In the genomic region with DNA sequence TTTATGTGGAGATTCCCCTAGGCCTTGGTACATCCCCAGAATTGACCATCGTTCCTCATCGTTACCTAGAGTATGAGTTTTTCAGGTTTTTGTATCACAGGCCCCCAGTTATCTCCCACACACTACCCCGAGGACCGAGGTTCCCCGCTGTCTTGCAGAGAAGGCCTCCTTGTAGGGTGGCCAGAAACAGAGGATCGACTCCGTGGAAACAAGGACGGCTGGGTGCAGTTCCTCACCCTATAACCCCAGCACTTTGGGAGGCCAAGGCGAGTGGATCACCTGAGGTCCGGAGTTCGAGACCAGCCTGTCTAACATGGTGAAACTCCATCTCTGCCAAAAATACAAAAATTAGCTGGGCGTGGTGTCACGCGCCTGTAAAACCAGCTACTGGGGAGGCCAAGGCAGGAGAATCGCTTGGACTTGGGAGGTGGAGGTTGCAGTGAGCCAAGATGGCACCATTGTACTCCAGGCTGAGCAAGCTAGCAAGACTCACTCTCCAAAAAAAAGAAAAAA, we compare ENCODE assay signal across 8 cellular contexts. TPM values are rescaled to one million over a fixed set of nuclear protein-coding genes. Genes with fewer than 3 reads are reported as not detected.
DNase-seq lines count a peak whose midpoint lies in the region; ATAC-seq and TF ChIP-seq lines count a peak whose summit lies in the region.

No MANE protein-coding gene starts in this region.

- no peak for TF ChIP-seq CTCF in kidney epithelial cell (IDR thresholded peaks at IDR 0.05; ENCODE audit: insufficient read depth, low read length, poor library complexity, severe bottlenecking)

- H3K4me3 Mint-ChIP-seq in T-helper 1 cell treated with Interleukin-12 subunit alpha and Interleukin-12 subunit beta and Interleukin-4 antibody, amounts not matched to agents 30 μg/mL and 1 μg/mL, for 36 hours = peak overlapping the region; percentile 90
- H3K4me3 Mint-ChIP-seq in activated naive CD8-positive, alpha-beta T cell treated with anti-CD3 and anti-CD28 coated beads, Interleukin-2, amount 50 U/mL, for 24 hours = peak overlapping the region; percentile 91

- H3K9me3 Mint-ChIP-seq in T-helper 1 cell treated with Interleukin-12 subunit alpha and Interleukin-12 subunit beta and Interleukin-4 antibody, amounts not matched to agents 30 μg/mL and 1 μg/mL, for 36 hours = no peaks in the 10 kb centered on the region
- H3K9me3 Mint-ChIP-seq in activated naive CD8-positive, alpha-beta T cell treated with anti-CD3 and anti-CD28 coated beads, Interleukin-2, amount 50 U/mL, for 24 hours = no peaks in the 10 kb centered on the region

- DNase-seq in T-helper 1 cell (no peak), kidney epithelial cell (ENCODE audit: low read depth) (no peak), substantia nigra (lab: John Stamatoyannopoulos, UW) (no peak), HUDEP-2 (lab: John Stamatoyannopoulos, UW; ENCODE audit: unreplicated experiment in 76 of 76) (no peak)
- no peak for DNase-seq in activated naive CD8-positive, alpha-beta T cell treated with anti-CD3 and anti-CD28 coated beads, Interleukin-2, amount 50 U/mL, for 24 hours

- peaks cover 25% of the 10 kb centered on the region for H3K4me1 Mint-ChIP-seq in T-helper 1 cell treated with Interleukin-12 subunit alpha and Interleukin-12 subunit beta and Interleukin-4 antibody, amounts not matched to agents 30 μg/mL and 1 μg/mL, for 36 hours (ENCODE audit: low read depth)
- peaks cover 49% of the 10 kb centered on the region for H3K4me1 Mint-ChIP-seq in activated naive CD8-positive, alpha-beta T cell treated with anti-CD3 and anti-CD28 coated beads, Interleukin-2, amount 50 U/mL, for 24 hours

- H3K36me3 Mint-ChIP-seq in T-helper 1 cell treated with Interleukin-12 subunit alpha and Interleukin-12 subunit beta and Interleukin-4 antibody, amounts not matched to agents 30 μg/mL and 1 μg/mL, for 36 hours (ENCODE audit: low read depth) = peaks cover 2% of the 10 kb centered on the region
- peaks cover 4% of the 10 kb centered on the region for H3K36me3 Mint-ChIP-seq in activated naive CD8-positive, alpha-beta T cell treated with anti-CD3 and anti-CD28 coated beads, Interleukin-2, amount 50 U/mL, for 24 hours (ENCODE audit: low read depth)

- H3K27ac Mint-ChIP-seq in T-helper 1 cell treated with Interleukin-12 subunit alpha and Interleukin-12 subunit beta and Interleukin-4 antibody, amounts not matched to agents 30 μg/mL and 1 μg/mL, for 36 hours = peak overlapping the region; percentile 83
- peak overlapping the region; percentile 91 for H3K27ac Mint-ChIP-seq in activated naive CD8-positive, alpha-beta T cell treated with anti-CD3 and anti-CD28 coated beads, Interleukin-2, amount 50 U/mL, for 24 hours

- ATAC-seq in activated naive CD8-positive, alpha-beta T cell treated with anti-CD3 and anti-CD28 coated beads, Interleukin-2, amount 50 U/mL, for 24 hours = no peak
- ATAC-seq in GM21515 (IDR thresholded peaks at IDR 0.05; ENCODE audit: unreplicated experiment) (no peak), HG02870 (IDR thresholded peaks at IDR 0.05; ENCODE audit: unreplicated experiment) (no peak)

- no peaks in the 10 kb centered on the region for H3K36me3 ChIP-seq in kidney epithelial cell (ENCODE audit: control insufficient read depth, insufficient read depth, low read length)

- no peaks in the 10 kb centered on the region for H3K27me3 ChIP-seq in kidney epithelial cell (ENCODE audit: control insufficient read depth, insufficient read depth, low read length)

- H3K27ac ChIP-seq in substantia nigra (ENCODE audit: low read depth, low read length, poor library complexity, severe bottlenecking) = peak overlapping the region; percentile 82

- H3K27me3 Mint-ChIP-seq in T-helper 1 cell treated with Interleukin-12 subunit alpha and Interleukin-12 subunit beta and Interleukin-4 antibody, amounts not matched to agents 30 μg/mL and 1 μg/mL, for 36 hours (ENCODE audit: low read depth) = no peaks in the 10 kb centered on the region
- H3K27me3 Mint-ChIP-seq in activated naive CD8-positive, alpha-beta T cell treated with anti-CD3 and anti-CD28 coated beads, Interleukin-2, amount 50 U/mL, for 24 hours = no peaks in the 10 kb centered on the region

- peak overlapping the region; percentile 75 for H3K4me3 ChIP-seq in kidney epithelial cell (ENCODE audit: low read depth, low read length)

RNA-seq across cellular contexts. Expression of a gene that starts 0.7 kb away (rescaled TPM):
- 1.8 and 8.6 TPM in 2 replicates for total RNA-seq in kidney epithelial cell

RNA-seq across cellular contexts. Expression of a gene that starts 0.7 kb away (rescaled TPM):
- 167 and 178 TPM in 2 replicates for total RNA-seq in kidney epithelial cell

RNA-seq across cellular contexts. Expression of a gene that starts 20.6 kb away (rescaled TPM):
- 54.1 and 66.7 TPM in 2 replicates for total RNA-seq in kidney epithelial cell

RNA-seq across cellular contexts. Expression of a gene that starts 35.1 kb away (rescaled TPM):
- total RNA-seq in kidney epithelial cell = 95.8 and 105 TPM in 2 replicates

RNA-seq across cellular contexts. Expression of a gene that starts 42.5 kb away (rescaled TPM):
- 11.4 and 15.3 TPM in 2 replicates for total RNA-seq in kidney epithelial cell
